Comparison of ENCODE assay signal across 22 cellular contexts in the genomic region with DNA sequence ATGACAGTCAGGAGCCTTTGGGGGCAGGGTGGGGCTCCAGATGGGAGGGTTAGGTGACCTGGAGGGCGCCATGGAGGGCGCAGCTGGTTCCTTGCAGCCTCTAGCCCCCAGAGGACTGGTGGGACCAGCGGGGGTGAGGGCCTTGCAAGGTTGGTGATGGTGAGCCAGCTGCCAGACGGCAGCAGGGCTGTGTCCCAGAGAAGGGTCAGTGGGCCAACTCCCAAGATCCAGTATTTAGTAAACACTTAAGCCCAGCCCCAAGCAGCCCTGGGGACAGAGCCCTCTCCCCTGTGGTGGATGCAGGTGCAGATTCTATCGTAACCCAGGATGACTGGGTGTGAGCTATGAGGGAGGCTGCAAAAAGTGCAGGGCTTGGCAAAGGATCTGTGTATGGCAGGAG. TPM values are rescaled to one million over a fixed set of nuclear protein-coding genes. Genes with fewer than 3 reads are reported as not detected.
"Had no signal": no experiment of that assay in that cellular context is flagged by ENCODE, and none has a peak within 500 bp of the region (broad histone marks: within the 10 kb centered on the region; RNA-seq: fewer than 3 reads in every experiment).

No MANE protein-coding gene starts in this region.

- H3K27ac Mint-ChIP-seq: activated T-cell treated with anti-CD3 and anti-CD28 coated beads, Interleukin-2, amount 50 U/mL, for 72 hours; dendritic cell treated with granulocyte-macrophage colony-stimulating factor and Interleukin-4, amounts not matched to agents 40 ng/mL and 50 ng/mL, for 4 days; natural killer cell treated with Interleukin-12 subunit alpha and Interleukin-12 subunit beta and Interleukin-15 and Interleukin-18, amount 100 ng/mL, for 72 hours; stimulated activated naive CD8-positive, alpha-beta T cell treated with anti-CD3 and anti-CD28 coated beads, Interleukin-15, amount 100 ng/mL, for 72 hours had no signal

- H3K27ac ChIP-seq: ascending aorta, esophagus muscularis mucosa, suprapubic skin had no signal

- DNase-seq: activated CD8-positive, alpha-beta memory T cell treated with anti-CD3 and anti-CD28 coated beads for 24 hours; activated CD8-positive, alpha-beta memory T cell treated with anti-CD3 and anti-CD28 coated beads, Interleukin-2, amount 50 U/mL, for 48 hours; activated effector memory CD4-positive, alpha-beta T cell treated with anti-CD3 and anti-CD28 coated beads, Interleukin-2, amount 50 U/mL, for 16 hours; activated naive CD4-positive, alpha-beta T cell treated with anti-CD3 and anti-CD28 coated beads, Interleukin-2, amount 50 U/mL, for 16 hours; activated T-cell treated with anti-CD3 and anti-CD28 coated beads, Interleukin-2, amount 50 U/mL, for 72 hours; effector memory CD4-positive, alpha-beta T cell; occipital lobe; retina; stimulated activated CD4-positive, alpha-beta T cell treated with anti-CD3 and anti-CD28 coated beads, Interleukin-4, amount 100 ng/mL, for 1 hour; stimulated activated naive CD8-positive, alpha-beta T cell treated with anti-CD3 and anti-CD28 coated beads, Interleukin-15, amount 100 ng/mL, for 72 hours; T1000 had no signal

- H3K9me3 Mint-ChIP-seq: activated T-cell treated with anti-CD3 and anti-CD28 coated beads, Interleukin-2, amount 50 U/mL, for 72 hours; dendritic cell treated with granulocyte-macrophage colony-stimulating factor and Interleukin-4, amounts not matched to agents 40 ng/mL and 50 ng/mL, for 4 days; natural killer cell treated with Interleukin-12 subunit alpha and Interleukin-12 subunit beta and Interleukin-15 and Interleukin-18, amount 100 ng/mL, for 72 hours; stimulated activated naive CD8-positive, alpha-beta T cell treated with anti-CD3 and anti-CD28 coated beads, Interleukin-15, amount 100 ng/mL, for 72 hours; type B pancreatic cell had no signal

- H3K27me3 ChIP-seq: ascending aorta had no signal

- H3K36me3 Mint-ChIP-seq: natural killer cell treated with Interleukin-12 subunit alpha and Interleukin-12 subunit beta and Interleukin-15 and Interleukin-18, amount 100 ng/mL, for 72 hours; type B pancreatic cell had no signal

- H3K4me3 ChIP-seq: ascending aorta, esophagus muscularis mucosa, lung, skin epidermis, suprapubic skin had no signal

- ATAC-seq: activated CD4-positive, CD25-positive, alpha-beta regulatory T cell treated with anti-CD3 and anti-CD28 coated beads, Interleukin-2, amount 50 U/mL, for 24 hours; activated T-cell treated with anti-CD3 and anti-CD28 coated beads, Interleukin-2, amount 50 U/mL, for 72 hours; natural killer cell treated with Interleukin-12 subunit alpha and Interleukin-12 subunit beta and Interleukin-15 and Interleukin-18, amount 100 ng/mL, for 72 hours; stimulated activated naive CD8-positive, alpha-beta T cell treated with anti-CD3 and anti-CD28 coated beads, Interleukin-15, amount 100 ng/mL, for 72 hours had no signal

- H3K36me3 ChIP-seq: ascending aorta, esophagus muscularis mucosa, suprapubic skin had no signal

- H3K4me3 Mint-ChIP-seq: activated T-cell treated with anti-CD3 and anti-CD28 coated beads, Interleukin-2, amount 50 U/mL, for 72 hours; dendritic cell treated with granulocyte-macrophage colony-stimulating factor and Interleukin-4, amounts not matched to agents 40 ng/mL and 50 ng/mL, for 4 days; natural killer cell treated with Interleukin-12 subunit alpha and Interleukin-12 subunit beta and Interleukin-15 and Interleukin-18, amount 100 ng/mL, for 72 hours; stimulated activated naive CD8-positive, alpha-beta T cell treated with anti-CD3 and anti-CD28 coated beads, Interleukin-15, amount 100 ng/mL, for 72 hours; type B pancreatic cell had no signal

- H3K9me3 ChIP-seq: ascending aorta, esophagus muscularis mucosa, suprapubic skin had no signal

RNA-seq across cellular contexts. Expression of a gene that starts 32.2 kb away (rescaled TPM):
- total RNA-seq: activated T-cell treated with anti-CD3 and anti-CD28 coated beads, Interleukin-2, amount 50 U/mL, for 72 hours; bronchial epithelial cell; natural killer cell treated with Interleukin-12 subunit alpha and Interleukin-12 subunit beta and Interleukin-15 and Interleukin-18, amount 100 ng/mL, for 72 hours; T-helper 1 cell treated with Interleukin-12 subunit alpha and Interleukin-12 subunit beta and Interleukin-4 antibody, amounts not matched to agents 30 ng/mL and 1 ng/mL, for 36 hours had no signal
